8 cellular contexts compared by ENCODE assay signal in the genomic region with DNA sequence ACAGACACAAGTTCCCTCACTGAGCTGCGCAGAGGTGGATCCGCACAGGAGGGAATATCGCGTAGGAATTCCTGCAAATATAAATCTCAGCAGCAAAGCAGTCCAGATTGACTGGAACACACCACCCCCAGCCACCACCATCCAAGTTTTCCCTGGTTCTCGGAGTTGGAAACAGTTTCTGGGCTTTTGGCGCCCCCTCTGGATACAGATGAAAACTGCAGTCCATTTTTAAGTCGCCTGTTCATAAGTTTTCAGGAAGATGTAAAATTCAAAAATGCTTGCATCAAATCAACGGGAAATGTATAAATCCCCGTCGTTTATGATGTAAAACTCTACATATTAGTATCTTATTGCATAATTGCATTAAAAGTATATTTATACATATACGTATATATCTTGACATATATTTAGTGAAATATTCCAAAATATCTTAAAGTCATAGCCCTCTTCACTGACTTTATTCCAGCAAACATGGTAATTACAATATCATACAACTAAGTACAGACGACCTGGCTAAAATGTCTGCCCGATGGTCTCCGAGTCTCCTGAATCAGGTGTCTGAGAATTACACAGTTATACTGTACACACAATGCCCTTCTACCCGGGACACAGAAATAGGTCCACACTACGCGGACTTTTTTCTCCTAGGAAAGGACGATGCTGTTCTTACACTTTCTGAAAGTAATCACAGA. TPM values are rescaled to one million over a fixed set of nuclear protein-coding genes. Genes with fewer than 3 reads are reported as not detected.
DNase-seq lines count a peak whose midpoint lies in the region; ATAC-seq, FAIRE-seq and TF ChIP-seq lines count a peak whose summit lies in the region.

No MANE protein-coding gene starts in this region.

- peaks cover 33% of the 10 kb centered on the region for H3K27me3 Mint-ChIP-seq in astrocyte (ENCODE audit: low read depth, unreplicated experiment)

- H3K36me3 ChIP-seq in BE2C (peaks cover 9% of the 10 kb centered on the region), astrocyte (ENCODE audit: insufficient read depth, low read length) (no peaks in the 10 kb centered on the region)

- H3K27ac Mint-ChIP-seq in astrocyte (ENCODE audit: unreplicated experiment) = peak overlapping the region; percentile 63

- H3K9ac ChIP-seq in astrocyte (ENCODE audit: low read length) = peak overlapping the region; percentile 64

- H3K79me2 ChIP-seq in astrocyte (ENCODE audit: insufficient read depth, low read length) = peaks cover 28% of the 10 kb centered on the region

- peaks cover 5% of the 10 kb centered on the region for H3K36me3 Mint-ChIP-seq in astrocyte (ENCODE audit: low read depth, unreplicated experiment)

- WGBS in right cardiac atrium = 12% methylated on average over 18 of the region's 18 CpGs

- H4K20me1 ChIP-seq in astrocyte (ENCODE audit: insufficient read depth, low read length) = peaks cover 21% of the 10 kb centered on the region

- H3K9me3 ChIP-seq in BE2C (no peaks in the 10 kb centered on the region), astrocyte (ENCODE audit: insufficient read depth, low read depth, low read length) (no peaks in the 10 kb centered on the region), right cardiac atrium (ENCODE audit: control insufficient read depth, low read length) (no peaks in the 10 kb centered on the region)

- peaks cover 19% of the 10 kb centered on the region for H3K27me3 ChIP-seq in BE2C
- H3K27me3 ChIP-seq in astrocyte (ENCODE audit: insufficient read depth, low read length) = peaks cover 27% of the 10 kb centered on the region
- no peaks in the 10 kb centered on the region for H3K27me3 ChIP-seq in right cardiac atrium (ENCODE audit: control insufficient read depth, insufficient read depth)

- H3K4me1 Mint-ChIP-seq in astrocyte (ENCODE audit: low read depth, unreplicated experiment) = peaks cover 10% of the 10 kb centered on the region

- H3K4me1 ChIP-seq in BE2C = peaks cover 2% of the 10 kb centered on the region; the same call in 1 of the 2 replicates
- peaks cover 44% of the 10 kb centered on the region for H3K4me1 ChIP-seq in astrocyte (ENCODE audit: insufficient read depth, low read length)
- H3K4me1 ChIP-seq in right cardiac atrium (ENCODE audit: control insufficient read depth, insufficient read depth, low read length) = peaks cover 5% of the 10 kb centered on the region

- FAIRE-seq in astrocyte (lab: Jason Lieb, UNC) = no peak

- peak; percentile 93 for TF ChIP-seq CTCF in BE2C (IDR thresholded peaks at IDR 0.05; ENCODE audit: low read depth, low read length)
- TF ChIP-seq CTCF in GM12875 (IDR thresholded peaks at IDR 0.05; ENCODE audit: borderline replicate concordance, insufficient read depth, low read depth, low read length) = peak; percentile 70; the same call in 1 of the 2 replicates
- TF ChIP-seq CTCF in astrocyte (IDR thresholded peaks at IDR 0.05; ENCODE audit: insufficient read depth, low read depth, low read length) = peak; percentile 95

- peak overlapping the region; percentile 82 for H3K4me3 Mint-ChIP-seq in astrocyte (ENCODE audit: unreplicated experiment)

- DNase-seq in BE2C = peak; percentile 80
- peak; percentile 35 for DNase-seq in NCI-H2227 treated with DMSO at 0.1 percent for 48 hours (lab: John Stamatoyannopoulos, UW)
- peak; percentile 76 for DNase-seq in astrocyte (ENCODE audit: low read depth)
- DNase-seq in right cardiac atrium = peak; percentile 73 to 84 (median 74)
- DNase-seq in renal cortical epithelial cell (ENCODE audit: low read depth) = peak; percentile 75
- DNase-seq in T-helper 9 cell = no peak

- H3K4me3 ChIP-seq in BE2C (ENCODE audit: low read depth, low read length) = peak overlapping the region; percentile 69
- peak overlapping the region; percentile 40 for H3K4me3 ChIP-seq in GM12875 (ENCODE audit: low read depth, low read length)
- peak overlapping the region; percentile 76 for H3K4me3 ChIP-seq in astrocyte (ENCODE audit: insufficient read depth, low read depth, low read length)
- peak overlapping the region; percentile 29 for H3K4me3 ChIP-seq in right cardiac atrium (ENCODE audit: low read length)

- ATAC-seq in right cardiac atrium (peak; percentile 11 to 15), HG02610 (IDR thresholded peaks at IDR 0.05; ENCODE audit: unreplicated experiment) (no peak)

- H3K9me3 Mint-ChIP-seq in astrocyte (ENCODE audit: unreplicated experiment) = no peaks in the 10 kb centered on the region

- peak overlapping the region; percentile 96 for H3K4me2 ChIP-seq in astrocyte (ENCODE audit: low read length)

- intact Hi-C loops in right cardiac atrium (cut with DNase I) = loop anchor here in 2 of 4 donors (5.0 to 10.0 kb wide), 3 partner anchors 84 to 646 kb away; no protein-coding TSS in a partner anchor

- no peak overlapping the region for H3K27ac ChIP-seq in astrocyte (ENCODE audit: low read depth, low read length)
- H3K27ac ChIP-seq in right cardiac atrium (ENCODE audit: low read length) = no peak overlapping the region

- peak overlapping the region; percentile 77 for H2AFZ ChIP-seq in astrocyte (ENCODE audit: low read depth, low read length)

RNA-seq across cellular contexts. Expression of a gene that starts 2.1 kb away (rescaled TPM):
- 3.7 TPM for polyA plus RNA-seq in BE2C (2012; ENCODE audit: insufficient read depth, insufficient read length, low read depth)
- 33.8 and 37.7 TPM in 2 replicates for total RNA-seq in astrocyte
- total RNA-seq in right cardiac atrium = 10 to 100 TPM; 10.5 to 23.5 (median 20.6) TPM
- polyA plus RNA-seq in right cardiac atrium = 12.5 TPM
- total RNA-seq in renal cortical epithelial cell = 7.1 and 12.9 TPM in 2 replicates
